Comparison of ENCODE assay signal across 1 cellular context in genomic region chr10:44281089-44281613, GRCh38.
TF ChIP-seq lines count a peak whose summit lies in the region.

No MANE protein-coding gene starts in this region.

TF ChIP-seq in GM23338, 12 proteins besides CTCF, POLR2A, EP300 and RAD21:
- TF ChIP-seq, protein P1, sequence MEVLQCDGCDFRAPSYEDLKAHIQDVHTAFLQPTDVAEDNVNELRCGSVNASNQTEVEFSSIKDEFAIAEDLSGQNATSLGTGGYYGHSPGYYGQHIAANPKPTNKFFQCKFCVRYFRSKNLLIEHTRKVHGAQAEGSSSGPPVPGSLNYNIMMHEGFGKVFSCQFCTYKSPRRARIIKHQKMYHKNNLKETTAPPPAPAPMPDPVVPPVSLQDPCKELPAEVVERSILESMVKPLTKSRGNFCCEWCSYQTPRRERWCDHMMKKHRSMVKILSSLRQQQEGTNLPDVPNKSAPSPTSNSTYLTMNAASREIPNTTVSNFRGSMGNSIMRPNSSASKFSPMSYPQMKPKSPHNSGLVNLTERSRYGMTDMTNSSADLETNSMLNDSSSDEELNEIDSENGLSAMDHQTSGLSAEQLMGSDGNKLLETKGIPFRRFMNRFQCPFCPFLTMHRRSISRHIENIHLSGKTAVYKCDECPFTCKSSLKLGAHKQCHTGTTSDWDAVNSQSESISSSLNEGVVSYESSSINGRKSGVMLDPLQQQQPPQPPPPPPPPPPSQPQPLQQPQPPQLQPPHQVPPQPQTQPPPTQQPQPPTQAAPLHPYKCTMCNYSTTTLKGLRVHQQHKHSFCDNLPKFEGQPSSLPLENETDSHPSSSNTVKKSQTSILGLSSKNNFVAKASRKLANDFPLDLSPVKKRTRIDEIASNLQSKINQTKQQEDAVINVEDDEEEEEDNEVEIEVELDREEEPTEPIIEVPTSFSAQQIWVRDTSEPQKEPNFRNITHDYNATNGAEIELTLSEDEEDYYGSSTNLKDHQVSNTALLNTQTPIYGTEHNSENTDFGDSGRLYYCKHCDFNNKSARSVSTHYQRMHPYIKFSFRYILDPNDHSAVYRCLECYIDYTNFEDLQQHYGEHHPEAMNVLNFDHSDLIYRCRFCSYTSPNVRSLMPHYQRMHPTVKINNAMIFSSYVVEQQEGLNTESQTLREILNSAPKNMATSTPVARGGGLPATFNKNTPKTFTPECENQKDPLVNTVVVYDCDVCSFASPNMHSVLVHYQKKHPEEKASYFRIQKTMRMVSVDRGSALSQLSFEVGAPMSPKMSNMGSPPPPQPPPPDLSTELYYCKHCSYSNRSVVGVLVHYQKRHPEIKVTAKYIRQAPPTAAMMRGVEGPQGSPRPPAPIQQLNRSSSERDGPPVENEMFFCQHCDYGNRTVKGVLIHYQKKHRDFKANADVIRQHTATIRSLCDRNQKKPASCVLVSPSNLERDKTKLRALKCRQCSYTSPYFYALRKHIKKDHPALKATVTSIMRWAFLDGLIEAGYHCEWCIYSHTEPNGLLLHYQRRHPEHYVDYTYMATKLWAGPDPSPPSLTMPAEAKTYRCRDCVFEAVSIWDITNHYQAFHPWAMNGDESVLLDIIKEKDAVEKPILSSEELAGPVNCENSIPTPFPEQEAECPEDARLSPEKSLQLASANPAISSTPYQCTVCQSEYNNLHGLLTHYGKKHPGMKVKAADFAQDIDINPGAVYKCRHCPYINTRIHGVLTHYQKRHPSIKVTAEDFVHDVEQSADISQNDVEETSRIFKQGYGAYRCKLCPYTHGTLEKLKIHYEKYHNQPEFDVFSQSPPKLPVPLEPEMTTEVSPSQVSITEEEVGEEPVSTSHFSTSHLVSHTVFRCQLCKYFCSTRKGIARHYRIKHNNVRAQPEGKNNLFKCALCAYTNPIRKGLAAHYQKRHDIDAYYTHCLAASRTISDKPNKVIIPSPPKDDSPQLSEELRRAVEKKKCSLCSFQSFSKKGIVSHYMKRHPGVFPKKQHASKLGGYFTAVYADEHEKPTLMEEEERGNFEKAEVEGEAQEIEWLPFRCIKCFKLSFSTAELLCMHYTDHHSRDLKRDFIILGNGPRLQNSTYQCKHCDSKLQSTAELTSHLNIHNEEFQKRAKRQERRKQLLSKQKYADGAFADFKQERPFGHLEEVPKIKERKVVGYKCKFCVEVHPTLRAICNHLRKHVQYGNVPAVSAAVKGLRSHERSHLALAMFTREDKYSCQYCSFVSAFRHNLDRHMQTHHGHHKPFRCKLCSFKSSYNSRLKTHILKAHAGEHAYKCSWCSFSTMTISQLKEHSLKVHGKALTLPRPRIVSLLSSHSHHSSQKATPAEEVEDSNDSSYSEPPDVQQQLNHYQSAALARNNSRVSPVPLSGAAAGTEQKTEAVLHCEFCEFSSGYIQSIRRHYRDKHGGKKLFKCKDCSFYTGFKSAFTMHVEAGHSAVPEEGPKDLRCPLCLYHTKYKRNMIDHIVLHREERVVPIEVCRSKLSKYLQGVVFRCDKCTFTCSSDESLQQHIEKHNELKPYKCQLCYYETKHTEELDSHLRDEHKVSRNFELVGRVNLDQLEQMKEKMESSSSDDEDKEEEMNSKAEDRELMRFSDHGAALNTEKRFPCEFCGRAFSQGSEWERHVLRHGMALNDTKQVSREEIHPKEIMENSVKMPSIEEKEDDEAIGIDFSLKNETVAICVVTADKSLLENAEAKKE (CRISPR knock-in tag; IDR thresholded peaks at IDR 0.05) = no peak
- no peak for TF ChIP-seq EZH2phosphoT487 (IDR thresholded peaks at IDR 0.05; ENCODE audit: unreplicated experiment)
- TF ChIP-seq NANOG (IDR thresholded peaks at IDR 0.05; ENCODE audit: borderline replicate concordance) = no peak
- no peak for TF ChIP-seq ZNF114 (CRISPR knock-in tag; IDR thresholded peaks at IDR 0.05)
